In the genomic region with DNA sequence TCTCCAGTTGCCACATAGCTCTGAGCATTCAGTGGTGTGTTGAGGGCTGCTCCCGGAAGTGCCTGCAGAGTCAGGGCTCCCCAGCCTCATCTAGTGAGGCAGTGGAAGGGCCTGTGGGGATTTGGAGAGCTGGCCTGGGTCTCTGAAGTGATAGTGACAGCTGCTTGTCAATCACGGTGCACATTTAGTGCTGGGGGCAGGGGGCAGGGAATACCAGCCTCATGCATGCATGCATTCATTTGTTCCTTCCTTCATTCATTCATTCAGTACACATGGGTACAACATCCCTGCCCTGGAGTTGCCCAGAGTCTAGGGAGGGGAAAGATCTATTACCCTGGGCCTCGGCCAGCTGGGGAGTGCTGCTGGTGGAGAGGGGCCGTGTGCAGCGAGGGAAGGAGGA, we compare ENCODE assay signal across 1 cellular context.
TF ChIP-seq lines count a peak whose summit lies in the region.

No MANE protein-coding gene starts in this region.

TF ChIP-seq in HepG2, 621 proteins besides CTCF, POLR2A, EP300 and RAD21:
- no peak for TF ChIP-seq ZBTB7B (CRISPR knock-in tag; IDR thresholded peaks at IDR 0.05)
- no peak for TF ChIP-seq HMGXB3 (CRISPR knock-in tag; IDR thresholded peaks at IDR 0.05; ENCODE audit: borderline replicate concordance)
- TF ChIP-seq HOXA7 (CRISPR knock-in tag; IDR thresholded peaks at IDR 0.05): no peak
- no peak for TF ChIP-seq MXD3 (CRISPR knock-in tag; IDR thresholded peaks at IDR 0.05)
- no peak for TF ChIP-seq ZNF256 (CRISPR knock-in tag; conservative IDR thresholded peaks at IDR 0.05)
- no peak for TF ChIP-seq ZNF10 (CRISPR knock-in tag; IDR thresholded peaks at IDR 0.05; ENCODE audit: borderline replicate concordance, low read depth)
- no peak for TF ChIP-seq PATZ1 (CRISPR knock-in tag; IDR thresholded peaks at IDR 0.05)
- TF ChIP-seq NAIF1 (CRISPR knock-in tag; IDR thresholded peaks at IDR 0.05; ENCODE audit: borderline replicate concordance): no peak
- no peak for TF ChIP-seq CENPX (CRISPR knock-in tag; IDR thresholded peaks at IDR 0.05)
- TF ChIP-seq ZNF24 (IDR thresholded peaks at IDR 0.05): peak; percentile 83
- no peak for TF ChIP-seq MAFG (CRISPR knock-in tag; IDR thresholded peaks at IDR 0.05)
- no peak for TF ChIP-seq GLMP (CRISPR knock-in tag; IDR thresholded peaks at IDR 0.05; ENCODE audit: borderline replicate concordance)
- TF ChIP-seq CBX1 (IDR thresholded peaks at IDR 0.05; ENCODE audit: low read depth): no peak
- TF ChIP-seq ARNT (IDR thresholded peaks at IDR 0.05): no peak
- TF ChIP-seq ZFP1 (CRISPR knock-in tag; IDR thresholded peaks at IDR 0.05): no peak
- TF ChIP-seq ZNF549 (CRISPR knock-in tag; IDR thresholded peaks at IDR 0.05): no peak
- TF ChIP-seq NR2C2 (CRISPR knock-in tag; IDR thresholded peaks at IDR 0.05; ENCODE audit: borderline replicate concordance): no peak
- no peak for TF ChIP-seq NFYB (CRISPR knock-in tag; IDR thresholded peaks at IDR 0.05)
- no peak for TF ChIP-seq ZMYM4 (CRISPR knock-in tag; IDR thresholded peaks at IDR 0.05)
- TF ChIP-seq ZNF891 (CRISPR knock-in tag; IDR thresholded peaks at IDR 0.05): 0 out of 2 replicates have a peak, but pooled peaks have one; percentile 46
- no peak for TF ChIP-seq RFXANK (CRISPR knock-in tag; IDR thresholded peaks at IDR 0.05)
- no peak for TF ChIP-seq SIX1 (CRISPR knock-in tag; IDR thresholded peaks at IDR 0.05; ENCODE audit: borderline replicate concordance)
- TF ChIP-seq, protein P1, sequence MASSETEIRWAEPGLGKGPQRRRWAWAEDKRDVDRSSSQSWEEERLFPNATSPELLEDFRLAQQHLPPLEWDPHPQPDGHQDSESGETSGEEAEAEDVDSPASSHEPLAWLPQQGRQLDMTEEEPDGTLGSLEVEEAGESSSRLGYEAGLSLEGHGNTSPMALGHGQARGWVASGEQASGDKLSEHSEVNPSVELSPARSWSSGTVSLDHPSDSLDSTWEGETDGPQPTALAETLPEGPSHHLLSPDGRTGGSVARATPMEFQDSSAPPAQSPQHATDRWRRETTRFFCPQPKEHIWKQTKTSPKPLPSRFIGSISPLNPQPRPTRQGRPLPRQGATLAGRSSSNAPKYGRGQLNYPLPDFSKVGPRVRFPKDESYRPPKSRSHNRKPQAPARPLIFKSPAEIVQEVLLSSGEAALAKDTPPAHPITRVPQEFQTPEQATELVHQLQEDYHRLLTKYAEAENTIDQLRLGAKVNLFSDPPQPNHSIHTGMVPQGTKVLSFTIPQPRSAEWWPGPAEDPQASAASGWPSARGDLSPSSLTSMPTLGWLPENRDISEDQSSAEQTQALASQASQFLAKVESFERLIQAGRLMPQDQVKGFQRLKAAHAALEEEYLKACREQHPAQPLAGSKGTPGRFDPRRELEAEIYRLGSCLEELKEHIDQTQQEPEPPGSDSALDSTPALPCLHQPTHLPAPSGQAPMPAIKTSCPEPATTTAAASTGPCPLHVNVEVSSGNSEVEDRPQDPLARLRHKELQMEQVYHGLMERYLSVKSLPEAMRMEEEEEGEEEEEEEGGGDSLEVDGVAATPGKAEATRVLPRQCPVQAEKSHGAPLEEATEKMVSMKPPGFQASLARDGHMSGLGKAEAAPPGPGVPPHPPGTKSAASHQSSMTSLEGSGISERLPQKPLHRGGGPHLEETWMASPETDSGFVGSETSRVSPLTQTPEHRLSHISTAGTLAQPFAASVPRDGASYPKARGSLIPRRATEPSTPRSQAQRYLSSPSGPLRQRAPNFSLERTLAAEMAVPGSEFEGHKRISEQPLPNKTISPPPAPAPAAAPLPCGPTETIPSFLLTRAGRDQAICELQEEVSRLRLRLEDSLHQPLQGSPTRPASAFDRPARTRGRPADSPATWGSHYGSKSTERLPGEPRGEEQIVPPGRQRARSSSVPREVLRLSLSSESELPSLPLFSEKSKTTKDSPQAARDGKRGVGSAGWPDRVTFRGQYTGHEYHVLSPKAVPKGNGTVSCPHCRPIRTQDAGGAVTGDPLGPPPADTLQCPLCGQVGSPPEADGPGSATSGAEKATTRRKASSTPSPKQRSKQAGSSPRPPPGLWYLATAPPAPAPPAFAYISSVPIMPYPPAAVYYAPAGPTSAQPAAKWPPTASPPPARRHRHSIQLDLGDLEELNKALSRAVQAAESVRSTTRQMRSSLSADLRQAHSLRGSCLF (CRISPR knock-in tag; IDR thresholded peaks at IDR 0.05; ENCODE audit: borderline replicate concordance): no peak
- peak; percentile 77 for TF ChIP-seq ELF1 (CRISPR knock-in tag; IDR thresholded peaks at IDR 0.05)
